17 cellular contexts compared by ENCODE assay signal in genomic region chrX:110743679-110744340, GRCh38. TPM values are rescaled to one million over a fixed set of nuclear protein-coding genes. Genes with fewer than 3 reads are reported as not detected.
DNase-seq lines count a peak whose midpoint lies in the region; ATAC-seq and TF ChIP-seq lines count a peak whose summit lies in the region.
"Had no signal": no experiment of that assay in that cellular context is flagged by ENCODE, and none has a peak within 500 bp of the region (broad histone marks: within the 10 kb centered on the region; RNA-seq: fewer than 3 reads in every experiment).

No MANE protein-coding gene starts in this region.

- H3K27me3 Mint-ChIP-seq in neural crest cell (ENCODE audit: low read depth), result no peaks in the 10 kb centered on the region
- H3K27me3 Mint-ChIP-seq: memory B cell; stimulated activated naive B cell treated with anti-CD40 and anti-IgM and Interleukin-4, amounts not matched to agents 10 μg/mL and 1 μg/mL and 100 μg/mL, for 72 hours had no signal

- H3K9me3 Mint-ChIP-seq in neural crest cell, result peaks cover 5% of the 10 kb centered on the region
- H3K9me3 Mint-ChIP-seq: memory B cell; stimulated activated naive B cell treated with anti-CD40 and anti-IgM and Interleukin-4, amounts not matched to agents 10 μg/mL and 1 μg/mL and 100 μg/mL, for 72 hours had no signal

- ATAC-seq in GM18873 (IDR thresholded peaks at IDR 0.05; ENCODE audit: low FRiP score, unreplicated experiment), result peak; percentile 50
- peak; percentile 68 for ATAC-seq in HG02588 (IDR thresholded peaks at IDR 0.05; ENCODE audit: unreplicated experiment)
- ATAC-seq in GM21423 (IDR thresholded peaks at IDR 0.05; ENCODE audit: unreplicated experiment), result no peak
- ATAC-seq: stimulated activated naive B cell treated with anti-CD40 and anti-IgM and Interleukin-4, amounts not matched to agents 10 μg/mL and 1 μg/mL and 100 μg/mL, for 72 hours had no signal

- DNase-seq in RPMI7951 (ENCODE audit: low read depth) (peak; percentile 66), neural crest cell (ENCODE audit: low read depth, low spot score) (no peak), NOMO-1 (lab: John Stamatoyannopoulos, UW; ENCODE audit: unreplicated experiment in 2 of 2) (no peak), NCI-H345 (lab: John Stamatoyannopoulos, UW) (no peak)
- no peak for DNase-seq in activated CD4-positive, alpha-beta T cell treated with anti-CD3 and anti-CD28 coated beads, Interleukin-2, amount 50 U/mL, for 48 hours
- DNase-seq: activated CD4-positive, alpha-beta T cell treated with anti-CD3 and anti-CD28 coated beads for 48 hours; activated naive CD4-positive, alpha-beta T cell; COR-L47; hippocampal formation; NCI-H1694; posterior cingulate gyrus; stimulated activated CD4-positive, alpha-beta T cell treated with anti-CD3 and anti-CD28 coated beads, Interleukin-1b, Interleukin-23, amount 100 ng/mL, for 48 hours; stimulated activated naive B cell treated with anti-CD40 and anti-IgM and Interleukin-4, amounts not matched to agents 10 μg/mL and 1 μg/mL and 100 μg/mL, for 72 hours had no signal

- TF ChIP-seq CTCF in neural crest cell (conservative IDR thresholded peaks at IDR 0.05), result no peak

- no peaks in the 10 kb centered on the region for H3K36me3 Mint-ChIP-seq in neural crest cell (ENCODE audit: low read depth)
- H3K36me3 Mint-ChIP-seq: memory B cell; stimulated activated naive B cell treated with anti-CD40 and anti-IgM and Interleukin-4, amounts not matched to agents 10 μg/mL and 1 μg/mL and 100 μg/mL, for 72 hours had no signal

- H3K4me3 Mint-ChIP-seq in neural crest cell, result no peak overlapping the region
- H3K4me3 Mint-ChIP-seq: memory B cell; stimulated activated naive B cell treated with anti-CD40 and anti-IgM and Interleukin-4, amounts not matched to agents 10 μg/mL and 1 μg/mL and 100 μg/mL, for 72 hours had no signal

- peak overlapping the region; percentile 47 for H3K27ac Mint-ChIP-seq in neural crest cell (ENCODE audit: unreplicated experiment)
- H3K27ac Mint-ChIP-seq: memory B cell; stimulated activated naive B cell treated with anti-CD40 and anti-IgM and Interleukin-4, amounts not matched to agents 10 μg/mL and 1 μg/mL and 100 μg/mL, for 72 hours had no signal

- peaks cover 25% of the 10 kb centered on the region for H3K4me1 Mint-ChIP-seq in neural crest cell
- H3K4me1 Mint-ChIP-seq: memory B cell had no signal

RNA-seq across cellular contexts. Expression of gene CHRDL1, which starts 51.8 kb away (rescaled TPM):
- total RNA-seq in RPMI7951 (2014; rRNA removed; shearing (Covaris generic)), result 35.4 and 35.6 TPM in 2 replicates
- 14.3 and 15.7 TPM in 2 replicates for total RNA-seq in neural crest cell
